Comparison of ENCODE assay signal across 8 cellular contexts in the genomic region with DNA sequence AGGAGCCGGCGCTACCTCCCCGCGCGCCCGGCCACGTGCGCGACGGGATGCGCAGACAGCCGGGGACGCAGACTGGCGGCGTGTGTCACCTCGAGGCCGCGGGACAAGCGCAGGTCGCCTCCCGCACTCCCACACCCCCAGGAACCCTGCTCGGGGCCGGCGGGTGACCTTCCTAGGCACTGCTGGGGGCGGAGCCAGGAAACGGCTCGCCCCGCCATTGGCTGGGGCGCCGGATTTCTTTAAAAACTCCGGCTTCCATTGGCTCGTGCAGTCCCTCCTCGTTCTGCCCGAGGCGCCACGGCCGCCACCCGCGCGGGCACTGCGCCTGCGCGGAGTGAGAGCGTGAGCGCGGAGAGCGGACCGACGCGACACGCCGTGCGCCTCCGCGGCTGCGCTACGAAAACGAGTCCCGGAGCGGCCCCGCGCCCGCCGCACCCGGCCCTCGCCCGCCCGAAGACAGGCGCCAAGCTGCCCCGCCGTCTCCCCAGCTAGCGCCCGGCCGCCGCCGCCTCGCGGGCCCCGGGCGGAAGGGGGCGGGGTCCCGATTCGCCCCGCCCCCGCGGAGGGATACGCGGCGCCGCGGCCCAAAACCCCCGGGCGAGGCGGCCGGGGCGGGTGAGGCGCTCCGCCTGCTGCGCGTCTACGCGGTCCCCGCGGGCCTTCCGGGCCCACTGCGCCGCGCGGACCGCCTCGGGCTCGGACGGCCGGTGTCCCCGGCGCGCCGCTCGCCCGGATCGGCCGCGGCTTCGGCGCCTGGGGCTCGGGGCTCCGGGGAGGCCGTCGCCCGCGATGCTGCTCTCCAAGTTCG. TPM values are rescaled to one million over a fixed set of nuclear protein-coding genes. Genes with fewer than 3 reads are reported as not detected.
A peak's percentile ranks its signal among the peaks of the same experiment; 100 is the strongest.
DNase-seq lines count a peak whose midpoint lies in the region; ATAC-seq lines count a peak whose summit lies in the region.

A gene (plus strand): TSS at position 614 of the 808 bp plus-strand sequence. CDS start 176 bp downstream, at position 790.

- POLR2A ChIA-PET in activated CD8-positive, alpha-beta memory T cell treated with anti-CD3 and anti-CD28 coated beads for 36 hours (lab: Charles Lee): interaction anchor here (1.0 to 4.4 kb wide), 4 partner anchors 10 to 230 kb away, joined by 4 to 72 read pairs (median 20); no protein-coding TSS in a partner anchor

- CTCF ChIA-PET in activated CD8-positive, alpha-beta memory T cell treated with anti-CD3 and anti-CD28 coated beads for 36 hours (lab: Charles Lee): no interaction called here

- peak; percentile 98 for DNase-seq in COLO668 (lab: John Stamatoyannopoulos, UW; ENCODE audit: unreplicated experiment)
- DNase-seq in HS-5 (ENCODE audit: low read depth): peak; percentile 82
- peak; percentile 96 for DNase-seq in NOMO-1 (lab: John Stamatoyannopoulos, UW; ENCODE audit: unreplicated experiment in 2 of 2)
- peak; percentile 88 for DNase-seq in effector CD8-positive, alpha-beta T cell (lab: John Stamatoyannopoulos, UW)
- DNase-seq in lung microvascular endothelial cell (ENCODE audit: low read depth in 2 of 2): peak; percentile 97 to 99
- DNase-seq in stimulated activated CD4-positive, alpha-beta T cell treated with anti-CD3 and anti-CD28 coated beads, TNF-alpha, amount 100 ng/mL, for 4 hours (ENCODE audit: low read depth in 3 of 3): peak; percentile 87 to 92 (median 89)

- peak; percentile 53 for ATAC-seq in GM19468 (IDR thresholded peaks at IDR 0.05; ENCODE audit: extremely low read depth, unreplicated experiment)

RNA-seq across cellular contexts. Expression of the gene that starts here (rescaled TPM):
- 100 to 1,000 TPM; 198 to 203 TPM for total RNA-seq in activated CD8-positive, alpha-beta memory T cell treated with anti-CD3 and anti-CD28 coated beads for 36 hours
- total RNA-seq in lung microvascular endothelial cell: 156 and 396 TPM in 2 replicates

Comparison
In these comparisons a context has a peak if more than half of its experiments do, and no peak if none do; other contexts are left out.
1. Peak in every context shown above with its lines: DNase-seq and ATAC-seq.